Comparison of ENCODE assay signal across 14 cellular contexts in genomic region chr2:119402645-119403560, GRCh38. TPM values are rescaled to one million over a fixed set of nuclear protein-coding genes. Genes with fewer than 3 reads are reported as not detected.
DNase-seq lines count a peak whose midpoint lies in the region; ATAC-seq and TF ChIP-seq lines count a peak whose summit lies in the region.
"Had no signal": no experiment of that assay in that cellular context is flagged by ENCODE, and none has a peak within 500 bp of the region (broad histone marks: within the 10 kb centered on the region; RNA-seq: fewer than 3 reads in every experiment).

No MANE protein-coding gene starts in this region.

- intact Hi-C loops in head of caudate nucleus (cut with DNase I), result loop anchor here (10.0 kb wide), 1 partner anchor 272 kb away; the partner anchor contains the start of gene TMEM177
- intact Hi-C loops in uterus (cut with DNase I; ENCODE audit: low total_unique reads), result no loop called here

- peak overlapping the region; percentile 33 for H3K9ac ChIP-seq in mucosa of stomach (ENCODE audit: low read length)
- H3K9ac ChIP-seq: GM23248 had no signal

- H3K27ac ChIP-seq in C4-2B, result peak overlapping the region; percentile 62
- H3K27ac ChIP-seq in uterus, result no peak overlapping the region
- H3K27ac ChIP-seq: GM23248 had no signal

- no peak for TF ChIP-seq CTCF in C4-2B (conservative IDR thresholded peaks at IDR 0.05)
- no peak for TF ChIP-seq CTCF in fibroblast of the aortic adventitia (IDR thresholded peaks at IDR 0.05; ENCODE audit: insufficient read depth, low read length)
- TF ChIP-seq CTCF in uterus (IDR thresholded peaks at IDR 0.05), result no peak

- H3K9me3 ChIP-seq in mucosa of stomach (ENCODE audit: control insufficient read depth, low read length) (no peaks in the 10 kb centered on the region), uterus (no peaks in the 10 kb centered on the region)

- TF ChIP-seq POLR2A in uterus (IDR thresholded peaks at IDR 0.05), result no peak

- H3K27me3 ChIP-seq in mucosa of stomach (ENCODE audit: control insufficient read depth, insufficient read depth, low read length), result no peaks in the 10 kb centered on the region
- no peaks in the 10 kb centered on the region for H3K27me3 ChIP-seq in uterus

- no peaks in the 10 kb centered on the region for H3K36me3 ChIP-seq in mucosa of stomach (ENCODE audit: control insufficient read depth, insufficient read depth, low read length)
- H3K36me3 ChIP-seq in uterus, result no peaks in the 10 kb centered on the region

- ATAC-seq in HG03045 (IDR thresholded peaks at IDR 0.05; ENCODE audit: unreplicated experiment), result no peak

- DNase-seq in NOMO-1 treated with DMSO at 0.1 percent for 48 hours (lab: John Stamatoyannopoulos, UW; ENCODE audit: unreplicated experiment), result peak; percentile 10
- DNase-seq in fibroblast of the aortic adventitia (ENCODE audit: low read depth), result peak; percentile 23
- DNase-seq in head of caudate nucleus, result no peak
- DNase-seq in NCI-H1694 treated with DMSO at 0.1 percent for 48 hours (lab: John Stamatoyannopoulos, UW), result no peak
- DNase-seq in uterus, result no peak
- DNase-seq: central memory CD4-positive, alpha-beta T cell; GM23248; hippocampal formation; stimulated activated CD4-positive, alpha-beta T cell treated with anti-CD3 and anti-CD28 coated beads, Interleukin-2, amount 100 ng/mL, for 24 hours had no signal

- H3K4me1 ChIP-seq in mucosa of stomach (ENCODE audit: control insufficient read depth, insufficient read depth, low read length) (peaks cover 19% of the 10 kb centered on the region), uterus (no peaks in the 10 kb centered on the region)

- H3K4me3 ChIP-seq in fibroblast of the aortic adventitia (ENCODE audit: low read depth, low read length), result no peak overlapping the region
- H3K4me3 ChIP-seq in mucosa of stomach (ENCODE audit: low read length), result no peak overlapping the region
- H3K4me3 ChIP-seq in uterus, result no peak overlapping the region
- H3K4me3 ChIP-seq: GM23248 had no signal

RNA-seq across cellular contexts. Expression of gene TMEM37, which starts 28.8 kb away (rescaled TPM):
- not detected in 2 replicates for total RNA-seq in fibroblast of the aortic adventitia (ENCODE audit: low replicate concordance)
- total RNA-seq in uterus, result 1 to 10 TPM in 3 of 4 donors, not detected in 1; 1.2 to 5.4 (median 3.7) TPM
- total RNA-seq: B cell, Daoy, GM23248 had no signal

RNA-seq across cellular contexts. Expression of gene DBI, which starts 36.1 kb away (rescaled TPM):
- total RNA-seq in fibroblast of the aortic adventitia (ENCODE audit: low replicate concordance) (47.7 and 123 TPM in 2 replicates), uterus (10 to 100 TPM in 3 of 4 donors, 1 to 10 TPM in 1; 2.6 to 46.8 (median 33.7) TPM)

RNA-seq across cellular contexts. Expression of gene C2orf76, which starts 36.3 kb away (rescaled TPM):
- total RNA-seq in fibroblast of the aortic adventitia (ENCODE audit: low replicate concordance), result 8.6 and 21.4 TPM in 2 replicates
- total RNA-seq in uterus, result 10 to 100 TPM; 13.5 to 63.0 (median 21.5) TPM

Comparison
In these comparisons a context has a peak if more than half of its experiments do, and no peak if none do; other contexts are left out.
1. DNase-seq: peak in NOMO-1 treated with DMSO at 0.1 percent for 48 hours (single experiment) and fibroblast of the aortic adventitia (single experiment); none in head of caudate nucleus (0 of 42), NCI-H1694 treated with DMSO at 0.1 percent for 48 hours (single experiment) and uterus (0 of 2).